In genomic region chr2:70411489-70412081, GRCh38 we compare ENCODE assay signal across 21 cellular contexts.
DNase-seq lines count a peak whose midpoint lies in the region; ATAC-seq and TF ChIP-seq lines count a peak whose summit lies in the region.
"Had no signal": no experiment of that assay in that cellular context is flagged by ENCODE, and none has a peak within 500 bp of the region (broad histone marks: within the 10 kb centered on the region; RNA-seq: fewer than 3 reads in every experiment).

No MANE protein-coding gene starts in this region.

- ATAC-seq in upper lobe of right lung: peak; percentile 34
- ATAC-seq in GM18511 (IDR thresholded peaks at IDR 0.05; ENCODE audit: unreplicated experiment): no peak
- no peak for ATAC-seq in WTC11

- POLR2A ChIA-PET in WTC11 (lab: Charles Lee): no interaction called here

- CTCF ChIA-PET in WTC11 (lab: Charles Lee): interaction anchor here (1.3 kb wide), 1 partner anchor 107 kb away, joined by 3 read pairs; no protein-coding TSS in a partner anchor

- H3K36me3 Mint-ChIP-seq in nephron (ENCODE audit: low read depth) (no peaks in the 10 kb centered on the region), WTC11 (no peaks in the 10 kb centered on the region)
- H3K36me3 Mint-ChIP-seq: CD4-positive, alpha-beta memory T cell had no signal

- intact Hi-C loops in upper lobe of right lung (cut with DNase I): no loop called here

- H3K27ac ChIP-seq in upper lobe of right lung: no peak overlapping the region
- H3K27ac ChIP-seq: KMS-11, SK-N-MC had no signal

- H3K9me3 ChIP-seq in upper lobe of right lung: no peaks in the 10 kb centered on the region
- H3K9me3 ChIP-seq: Caco-2 had no signal

- DNase-seq in HT-29 (ENCODE audit: low spot score) (peak; percentile 11), kidney tubule cell (ENCODE audit: low spot score) (peak; percentile 16), upper lobe of right lung (no peak), WTC11 (ENCODE audit: low spot score) (no peak), T-helper 1 cell (no peak)
- DNase-seq: C1 segment of cervical spinal cord; Caco-2; CD4-positive, alpha-beta memory T cell; GDM1; IMR-90; NCI-H1092; NCI-H1417 treated with DMSO at 0.1 percent for 48 hours; NCI-H1694 treated with DMSO at 0.1 percent for 48 hours; NCI-H2171 treated with DMSO at 0.1 percent for 48 hours; NCI-H524; NCI-H774; SIG-M5 had no signal

- peak overlapping the region; percentile 4 to 57 (median 49) for H3K27ac Mint-ChIP-seq in nephron
- H3K27ac Mint-ChIP-seq in WTC11: no peak overlapping the region; the same call in 1 of the 2 replicates

- no peak overlapping the region for H3K4me3 ChIP-seq in upper lobe of right lung
- H3K4me3 ChIP-seq: SK-N-MC had no signal

- no peaks in the 10 kb centered on the region for H3K4me1 ChIP-seq in upper lobe of right lung
- H3K4me1 ChIP-seq: Caco-2 had no signal

- no peaks in the 10 kb centered on the region for H3K36me3 ChIP-seq in upper lobe of right lung

- no peak for TF ChIP-seq CTCF in nephron (IDR thresholded peaks at IDR 0.05; ENCODE audit: unreplicated experiment in 3 of 3)
- TF ChIP-seq CTCF in upper lobe of right lung (IDR thresholded peaks at IDR 0.05): no peak
- no peak for TF ChIP-seq CTCF in WTC11 (IDR thresholded peaks at IDR 0.05)

- H3K4me1 Mint-ChIP-seq in nephron (no peaks in the 10 kb centered on the region), WTC11 (no peaks in the 10 kb centered on the region)
- H3K4me1 Mint-ChIP-seq: CD4-positive, alpha-beta memory T cell had no signal

- H3K4me3 Mint-ChIP-seq in nephron (no peak overlapping the region), WTC11 (no peak overlapping the region)
- H3K4me3 Mint-ChIP-seq: CD4-positive, alpha-beta memory T cell had no signal

- peaks cover 31% of the 10 kb centered on the region for H3K27me3 Mint-ChIP-seq in nephron (ENCODE audit: low read depth)
- peaks cover 96% of the 10 kb centered on the region for H3K27me3 Mint-ChIP-seq in WTC11 (ENCODE audit: low read depth)

- H3K9me3 Mint-ChIP-seq in nephron: peaks cover 7% of the 10 kb centered on the region
- no peaks in the 10 kb centered on the region for H3K9me3 Mint-ChIP-seq in WTC11
- H3K9me3 Mint-ChIP-seq: CD4-positive, alpha-beta memory T cell had no signal

- H3K27me3 ChIP-seq in upper lobe of right lung: peaks cover 8% of the 10 kb centered on the region

TF ChIP-seq in WTC11, 78 proteins besides CTCF, POLR2A, EP300 and RAD21:
- TF ChIP-seq NR2C2 (CRISPR knock-in tag; IDR thresholded peaks at IDR 0.05): no peak
TF ChIP-seq in WTC11: peak in this region for 0.

Comparison
In these comparisons a context has a peak if more than half of its experiments do, and no peak if none do; other contexts are left out.
1. DNase-seq: peak in HT-29 (single experiment) and kidney tubule cell (single experiment); none in upper lobe of right lung (single experiment), WTC11 (single experiment) and T-helper 1 cell (0 of 5).